Comparison of ENCODE assay signal across 37 cellular contexts in genomic region chr10:19333631-19334030, GRCh38.
"Had no signal": no experiment of that assay in that cellular context is flagged by ENCODE, and none has a peak within 500 bp of the region (broad histone marks: within the 10 kb centered on the region; RNA-seq: fewer than 3 reads in every experiment).

No MANE protein-coding gene starts in this region.

- H3K4me3 ChIP-seq: adrenal gland, body of pancreas, esophagus muscularis mucosa, gastrocnemius medialis, heart left ventricle had no signal

- FAIRE-seq: colon had no signal

- H3K9me3 ChIP-seq: adrenal gland, body of pancreas, esophagus muscularis mucosa, gastrocnemius medialis, heart left ventricle had no signal

- H3K27ac Mint-ChIP-seq: activated B cell treated with CpG ODN at 0.5 μM for 24 hours; activated CD4-positive, alpha-beta memory T cell treated with anti-CD3 and anti-CD28 coated beads for 36 hours; activated CD4-positive, alpha-beta T cell treated with anti-CD3 and anti-CD28 coated beads for 36 hours; activated CD4-positive, alpha-beta T cell treated with anti-CD3 and anti-CD28 coated beads, Interleukin-2, amount 10 ng/mL, durations not matched to agents 24 days and 14 days; activated CD8-positive, alpha-beta memory T cell treated with anti-CD3 and anti-CD28 coated beads, Interleukin-2, amount 10 ng/mL, durations not matched to agents 7 days and 5 days; activated CD8-positive, alpha-beta T cell treated with anti-CD3 and anti-CD28 coated beads, Interleukin-2, amount 10 ng/mL, durations not matched to agents 7 days and 5 days; activated naive CD4-positive, alpha-beta T cell treated with anti-CD3 and anti-CD28 coated beads for 36 hours; activated naive CD4-positive, alpha-beta T cell treated with anti-CD3 and anti-CD28 coated beads, Interleukin-2, amount 50 U/mL, for 24 hours; activated naive CD8-positive, alpha-beta T cell treated with anti-CD3 and anti-CD28 coated beads for 36 hours; activated naive CD8-positive, alpha-beta T cell treated with anti-CD3 and anti-CD28 coated beads, Interleukin-2, amount 50 U/mL, for 24 hours; activated T-helper 1 cell treated with anti-CD3 and anti-CD28 coated beads, Interleukin-12 subunit alpha, Interleukin-12 subunit beta, Interleukin-2, Interleukin-4 antibody, amounts not matched to agents 30 ng/mL and 10 ng/mL and 1 ng/mL, durations not matched to agents 14 hours and 24 hours and 36 hours; activated T-helper 2 cell treated with anti-CD3 and anti-CD28 coated beads, Interferon-gamma antibody, Interleukin-2, Interleukin-4, amounts not matched to agents 10 μg/mL and 5 μg/mL and 100 μg/mL, durations not matched to agents 14 hours and 24 hours and 36 hours; effector memory CD8-positive, alpha-beta T cell; T-helper 17 cell; T-helper 2 cell treated with Interferon-gamma antibody and Interleukin-4, amounts not matched to agents 5 μg/mL and 100 μg/mL, for 36 hours had no signal

- H3K4me1 Mint-ChIP-seq: activated B cell treated with CpG ODN at 0.5 μM for 24 hours; activated CD4-positive, alpha-beta T cell treated with anti-CD3 and anti-CD28 coated beads for 36 hours; activated CD4-positive, alpha-beta T cell treated with anti-CD3 and anti-CD28 coated beads, Interleukin-2, amount 10 ng/mL, durations not matched to agents 24 days and 14 days; activated CD8-positive, alpha-beta memory T cell treated with anti-CD3 and anti-CD28 coated beads, Interleukin-2, amount 10 ng/mL, durations not matched to agents 7 days and 5 days; activated naive CD4-positive, alpha-beta T cell treated with anti-CD3 and anti-CD28 coated beads, Interleukin-2, amount 50 U/mL, for 24 hours; activated naive CD8-positive, alpha-beta T cell treated with anti-CD3 and anti-CD28 coated beads for 36 hours; activated naive CD8-positive, alpha-beta T cell treated with anti-CD3 and anti-CD28 coated beads, Interleukin-2, amount 50 U/mL, for 24 hours; T-helper 17 cell had no signal

- H3K4me3 Mint-ChIP-seq: activated B cell treated with CpG ODN at 0.5 μM for 24 hours; activated CD4-positive, alpha-beta memory T cell treated with anti-CD3 and anti-CD28 coated beads for 36 hours; activated CD4-positive, alpha-beta T cell treated with anti-CD3 and anti-CD28 coated beads for 36 hours; activated CD4-positive, alpha-beta T cell treated with anti-CD3 and anti-CD28 coated beads, Interleukin-2, amount 10 ng/mL, durations not matched to agents 24 days and 14 days; activated CD8-positive, alpha-beta memory T cell treated with anti-CD3 and anti-CD28 coated beads, Interleukin-2, amount 10 ng/mL, durations not matched to agents 7 days and 5 days; activated CD8-positive, alpha-beta T cell treated with anti-CD3 and anti-CD28 coated beads, Interleukin-2, amount 10 ng/mL, durations not matched to agents 7 days and 5 days; activated naive CD4-positive, alpha-beta T cell treated with anti-CD3 and anti-CD28 coated beads for 36 hours; activated naive CD4-positive, alpha-beta T cell treated with anti-CD3 and anti-CD28 coated beads, Interleukin-2, amount 50 U/mL, for 24 hours; activated naive CD8-positive, alpha-beta T cell treated with anti-CD3 and anti-CD28 coated beads for 36 hours; activated naive CD8-positive, alpha-beta T cell treated with anti-CD3 and anti-CD28 coated beads, Interleukin-2, amount 50 U/mL, for 24 hours; activated T-helper 1 cell treated with anti-CD3 and anti-CD28 coated beads, Interleukin-12 subunit alpha, Interleukin-12 subunit beta, Interleukin-2, Interleukin-4 antibody, amounts not matched to agents 30 ng/mL and 10 ng/mL and 1 ng/mL, durations not matched to agents 14 hours and 24 hours and 36 hours; effector memory CD8-positive, alpha-beta T cell; T-helper 17 cell; T-helper 2 cell treated with Interferon-gamma antibody and Interleukin-4, amounts not matched to agents 5 μg/mL and 100 μg/mL, for 36 hours had no signal

- ATAC-seq: activated CD4-positive, alpha-beta T cell treated with anti-CD3 and anti-CD28 coated beads for 36 hours; activated CD4-positive, CD25-positive, alpha-beta regulatory T cell treated with anti-CD3 and anti-CD28 coated beads, Interleukin-2, amount 50 U/mL, for 24 hours; activated CD8-positive, alpha-beta memory T cell treated with anti-CD3 and anti-CD28 coated beads, Interleukin-2, amount 10 ng/mL, durations not matched to agents 7 days and 5 days; activated CD8-positive, alpha-beta T cell treated with anti-CD3 and anti-CD28 coated beads, Interleukin-2, amount 10 ng/mL, durations not matched to agents 7 days and 5 days; activated naive CD8-positive, alpha-beta T cell treated with anti-CD3 and anti-CD28 coated beads, Interleukin-2, amount 50 U/mL, for 24 hours; body of pancreas; effector memory CD8-positive, alpha-beta T cell; foreskin keratinocyte; gastrocnemius medialis; heart left ventricle; T-helper 17 cell had no signal

- H3K27ac ChIP-seq: adrenal gland, body of pancreas, esophagus muscularis mucosa, foreskin keratinocyte, gastrocnemius medialis, heart left ventricle, WERI-Rb-1 had no signal

- H3K36me3 Mint-ChIP-seq: activated CD4-positive, alpha-beta memory T cell treated with anti-CD3 and anti-CD28 coated beads for 36 hours; activated CD8-positive, alpha-beta memory T cell treated with anti-CD3 and anti-CD28 coated beads, Interleukin-2, amount 10 ng/mL, durations not matched to agents 7 days and 5 days; activated naive CD4-positive, alpha-beta T cell treated with anti-CD3 and anti-CD28 coated beads, Interleukin-2, amount 50 U/mL, for 24 hours; activated naive CD8-positive, alpha-beta T cell treated with anti-CD3 and anti-CD28 coated beads for 36 hours had no signal

- H3K27me3 ChIP-seq: adrenal gland, body of pancreas, esophagus muscularis mucosa, foreskin keratinocyte, gastrocnemius medialis had no signal

- H3K9me3 Mint-ChIP-seq: activated CD4-positive, alpha-beta T cell treated with anti-CD3 and anti-CD28 coated beads, Interleukin-2, amount 10 ng/mL, durations not matched to agents 24 days and 14 days; activated naive CD4-positive, alpha-beta T cell treated with anti-CD3 and anti-CD28 coated beads, Interleukin-2, amount 50 U/mL, for 24 hours had no signal

- H3K36me3 ChIP-seq: adrenal gland, esophagus muscularis mucosa, gastrocnemius medialis, heart left ventricle, WERI-Rb-1 had no signal

- H3K27me3 Mint-ChIP-seq: activated B cell treated with CpG ODN at 0.5 μM for 24 hours; activated CD4-positive, alpha-beta memory T cell treated with anti-CD3 and anti-CD28 coated beads for 36 hours; activated CD4-positive, alpha-beta T cell treated with anti-CD3 and anti-CD28 coated beads for 36 hours; activated CD4-positive, alpha-beta T cell treated with anti-CD3 and anti-CD28 coated beads, Interleukin-2, amount 10 ng/mL, durations not matched to agents 24 days and 14 days; activated CD8-positive, alpha-beta memory T cell treated with anti-CD3 and anti-CD28 coated beads, Interleukin-2, amount 10 ng/mL, durations not matched to agents 7 days and 5 days; activated naive CD4-positive, alpha-beta T cell treated with anti-CD3 and anti-CD28 coated beads, Interleukin-2, amount 50 U/mL, for 24 hours; activated naive CD8-positive, alpha-beta T cell treated with anti-CD3 and anti-CD28 coated beads for 36 hours; activated naive CD8-positive, alpha-beta T cell treated with anti-CD3 and anti-CD28 coated beads, Interleukin-2, amount 50 U/mL, for 24 hours; effector memory CD8-positive, alpha-beta T cell; T-helper 17 cell had no signal

- DNase-seq: activated B cell treated with CpG ODN at 0.5 μM for 24 hours; activated CD4-positive, alpha-beta memory T cell treated with anti-CD3 and anti-CD28 coated beads for 36 hours; activated CD4-positive, alpha-beta T cell treated with anti-CD3 and anti-CD28 coated beads for 36 hours; activated CD4-positive, alpha-beta T cell treated with anti-CD3 and anti-CD28 coated beads, Interleukin-2, amount 10 ng/mL, durations not matched to agents 24 days and 14 days; activated CD8-positive, alpha-beta memory T cell treated with anti-CD3 and anti-CD28 coated beads, Interleukin-2, amount 10 ng/mL, durations not matched to agents 7 days and 5 days; activated CD8-positive, alpha-beta memory T cell treated with anti-CD3 and anti-CD28 coated beads, Interleukin-2, amount 50 U/mL, for 4 hours; activated CD8-positive, alpha-beta T cell treated with anti-CD3 and anti-CD28 coated beads, Interleukin-2, amount 10 ng/mL, durations not matched to agents 7 days and 5 days; activated effector memory CD4-positive, alpha-beta T cell treated with anti-CD3 and anti-CD28 coated beads, Interleukin-2, amount 50 U/mL, for 16 hours; activated naive CD4-positive, alpha-beta T cell treated with anti-CD3 and anti-CD28 coated beads for 36 hours; activated naive CD8-positive, alpha-beta T cell treated with anti-CD3 and anti-CD28 coated beads for 36 hours; activated naive CD8-positive, alpha-beta T cell treated with anti-CD3 and anti-CD28 coated beads, Interleukin-2, amount 50 U/mL, for 24 hours; activated T-cell treated with anti-CD3 and anti-CD28 coated beads, Interleukin-2, amount 50 U/mL, for 1 hour; activated T-cell treated with anti-CD3 and anti-CD28 coated beads, Interleukin-2, amount 50 U/mL, for 48 hours; adrenal gland; amygdala; aorta; body of pancreas; caudate nucleus; cortex of kidney; dermis blood vessel endothelial cell; effector CD4-positive, alpha-beta T cell; effector memory CD8-positive, alpha-beta T cell; erythroblast; foreskin keratinocyte; gastrocnemius medialis; glutamatergic neuron; heart left ventricle; T-helper 17 cell; T1000; WERI-Rb-1 had no signal

- H3K4me1 ChIP-seq: adrenal gland, body of pancreas, esophagus muscularis mucosa, foreskin keratinocyte, gastrocnemius medialis, heart left ventricle had no signal
